ENCODE assay signal across 1 cellular context in the genomic region with DNA sequence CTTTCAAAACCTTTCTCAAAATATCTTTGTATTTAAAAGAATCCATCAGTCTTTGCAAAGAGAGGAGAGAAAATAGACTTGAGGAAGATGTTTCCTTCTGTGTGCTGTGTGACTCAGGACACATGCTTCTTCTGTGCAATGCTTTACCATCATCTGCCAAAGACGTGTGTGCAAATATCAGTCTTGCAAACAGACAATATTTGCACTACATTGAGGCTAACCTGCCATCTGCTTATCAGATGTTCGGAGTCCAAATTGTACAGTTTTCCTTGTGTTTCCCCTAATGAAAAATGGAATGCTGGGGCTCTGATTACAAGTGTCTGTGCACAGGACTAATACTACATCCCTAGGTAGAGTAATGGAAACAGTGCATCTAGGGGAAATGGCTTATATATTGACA.
A peak's percentile ranks its signal among the peaks of the same experiment; 100 is the strongest.
TF ChIP-seq lines count a peak whose summit lies in the region.

No MANE protein-coding gene starts in this region.

TF ChIP-seq in HepG2, 621 proteins besides CTCF, POLR2A, EP300 and RAD21 (continued from another document and continues in another):
- TF ChIP-seq ZNF292 (CRISPR knock-in tag; IDR thresholded peaks at IDR 0.05; ENCODE audit: borderline replicate concordance, low read depth) (peak; percentile 57; the same call in 1 of the 2 replicates), ZNF709 (CRISPR knock-in tag; IDR thresholded peaks at IDR 0.05) (no peak), ZBTB44 (CRISPR knock-in tag; IDR thresholded peaks at IDR 0.05) (no peak), MTERF4 (CRISPR knock-in tag; IDR thresholded peaks at IDR 0.05) (no peak), BORCS8-MEF2B (CRISPR knock-in tag; IDR thresholded peaks at IDR 0.05) (no peak), MXI1 (IDR thresholded peaks at IDR 0.05; ENCODE audit: borderline replicate concordance, low read depth, low read length) (no peak), ZNF138 (CRISPR knock-in tag; IDR thresholded peaks at IDR 0.05; ENCODE audit: low read depth) (no peak), PAXIP1 (CRISPR knock-in tag; conservative IDR thresholded peaks at IDR 0.05) (peak; percentile 73), KAT8 (CRISPR knock-in tag; IDR thresholded peaks at IDR 0.05) (no peak), KLF6 (CRISPR knock-in tag; IDR thresholded peaks at IDR 0.05) (no peak), POLR2AphosphoS2 (IDR thresholded peaks at IDR 0.05; ENCODE audit: low read depth, low read length) (no peak), NFE2L1 (CRISPR knock-in tag; IDR thresholded peaks at IDR 0.05; ENCODE audit: borderline replicate concordance) (no peak), HOXA9 (CRISPR knock-in tag; IDR thresholded peaks at IDR 0.05; ENCODE audit: borderline replicate concordance) (no peak), ZNF567 (CRISPR knock-in tag; IDR thresholded peaks at IDR 0.05; ENCODE audit: borderline replicate concordance) (no peak), ZNF816 (CRISPR knock-in tag; IDR thresholded peaks at IDR 0.05; ENCODE audit: borderline replicate concordance) (no peak), SOX6 (IDR thresholded peaks at IDR 0.05) (no peak), SOX6 (CRISPR knock-in tag; IDR thresholded peaks at IDR 0.05) (peak; percentile 54; the same call in 1 of the 2 replicates), HNRNPLL (IDR thresholded peaks at IDR 0.05; ENCODE audit: low read depth, low read length, poor library complexity, severe bottlenecking) (no peak), TEAD3 (CRISPR knock-in tag; optimal IDR thresholded peaks at IDR 0.05; ENCODE audit: borderline replicate concordance) (no peak), RXRA (CRISPR knock-in tag; IDR thresholded peaks at IDR 0.05) (no peak), FOXA3 (CRISPR knock-in tag; IDR thresholded peaks at IDR 0.05) (peak; percentile 37; the same call in 1 of the 2 replicates), ZSCAN22 (CRISPR knock-in tag; IDR thresholded peaks at IDR 0.05) (no peak), ZFP62 (CRISPR knock-in tag; IDR thresholded peaks at IDR 0.05) (no peak), NBN (conservative IDR thresholded peaks at IDR 0.05) (no peak)
- TF ChIP-seq, protein P1, sequence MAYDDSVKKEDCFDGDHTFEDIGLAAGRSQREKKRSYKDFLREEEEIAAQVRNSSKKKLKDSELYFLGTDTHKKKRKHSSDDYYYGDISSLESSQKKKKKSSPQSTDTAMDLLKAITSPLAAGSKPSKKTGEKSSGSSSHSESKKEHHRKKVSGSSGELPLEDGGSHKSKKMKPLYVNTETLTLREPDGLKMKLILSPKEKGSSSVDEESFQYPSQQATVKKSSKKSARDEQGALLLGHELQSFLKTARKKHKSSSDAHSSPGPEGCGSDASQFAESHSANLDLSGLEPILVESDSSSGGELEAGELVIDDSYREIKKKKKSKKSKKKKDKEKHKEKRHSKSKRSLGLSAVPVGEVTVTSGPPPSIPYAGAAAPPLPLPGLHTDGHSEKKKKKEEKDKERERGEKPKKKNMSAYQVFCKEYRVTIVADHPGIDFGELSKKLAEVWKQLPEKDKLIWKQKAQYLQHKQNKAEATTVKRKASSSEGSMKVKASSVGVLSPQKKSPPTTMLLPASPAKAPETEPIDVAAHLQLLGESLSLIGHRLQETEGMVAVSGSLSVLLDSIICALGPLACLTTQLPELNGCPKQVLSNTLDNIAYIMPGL (CRISPR knock-in tag; IDR thresholded peaks at IDR 0.05; ENCODE audit: borderline replicate concordance in 1 of 2, low read depth in 1 of 2), result no peak
- TF ChIP-seq, protein P2, sequence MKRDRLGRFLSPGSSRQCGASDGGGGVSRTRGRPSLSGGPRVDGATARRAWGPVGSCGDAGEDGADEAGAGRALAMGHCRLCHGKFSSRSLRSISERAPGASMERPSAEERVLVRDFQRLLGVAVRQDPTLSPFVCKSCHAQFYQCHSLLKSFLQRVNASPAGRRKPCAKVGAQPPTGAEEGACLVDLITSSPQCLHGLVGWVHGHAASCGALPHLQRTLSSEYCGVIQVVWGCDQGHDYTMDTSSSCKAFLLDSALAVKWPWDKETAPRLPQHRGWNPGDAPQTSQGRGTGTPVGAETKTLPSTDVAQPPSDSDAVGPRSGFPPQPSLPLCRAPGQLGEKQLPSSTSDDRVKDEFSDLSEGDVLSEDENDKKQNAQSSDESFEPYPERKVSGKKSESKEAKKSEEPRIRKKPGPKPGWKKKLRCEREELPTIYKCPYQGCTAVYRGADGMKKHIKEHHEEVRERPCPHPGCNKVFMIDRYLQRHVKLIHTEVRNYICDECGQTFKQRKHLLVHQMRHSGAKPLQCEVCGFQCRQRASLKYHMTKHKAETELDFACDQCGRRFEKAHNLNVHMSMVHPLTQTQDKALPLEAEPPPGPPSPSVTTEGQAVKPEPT (CRISPR knock-in tag; IDR thresholded peaks at IDR 0.05; ENCODE audit: low read depth), result no peak
- TF ChIP-seq, protein P3, sequence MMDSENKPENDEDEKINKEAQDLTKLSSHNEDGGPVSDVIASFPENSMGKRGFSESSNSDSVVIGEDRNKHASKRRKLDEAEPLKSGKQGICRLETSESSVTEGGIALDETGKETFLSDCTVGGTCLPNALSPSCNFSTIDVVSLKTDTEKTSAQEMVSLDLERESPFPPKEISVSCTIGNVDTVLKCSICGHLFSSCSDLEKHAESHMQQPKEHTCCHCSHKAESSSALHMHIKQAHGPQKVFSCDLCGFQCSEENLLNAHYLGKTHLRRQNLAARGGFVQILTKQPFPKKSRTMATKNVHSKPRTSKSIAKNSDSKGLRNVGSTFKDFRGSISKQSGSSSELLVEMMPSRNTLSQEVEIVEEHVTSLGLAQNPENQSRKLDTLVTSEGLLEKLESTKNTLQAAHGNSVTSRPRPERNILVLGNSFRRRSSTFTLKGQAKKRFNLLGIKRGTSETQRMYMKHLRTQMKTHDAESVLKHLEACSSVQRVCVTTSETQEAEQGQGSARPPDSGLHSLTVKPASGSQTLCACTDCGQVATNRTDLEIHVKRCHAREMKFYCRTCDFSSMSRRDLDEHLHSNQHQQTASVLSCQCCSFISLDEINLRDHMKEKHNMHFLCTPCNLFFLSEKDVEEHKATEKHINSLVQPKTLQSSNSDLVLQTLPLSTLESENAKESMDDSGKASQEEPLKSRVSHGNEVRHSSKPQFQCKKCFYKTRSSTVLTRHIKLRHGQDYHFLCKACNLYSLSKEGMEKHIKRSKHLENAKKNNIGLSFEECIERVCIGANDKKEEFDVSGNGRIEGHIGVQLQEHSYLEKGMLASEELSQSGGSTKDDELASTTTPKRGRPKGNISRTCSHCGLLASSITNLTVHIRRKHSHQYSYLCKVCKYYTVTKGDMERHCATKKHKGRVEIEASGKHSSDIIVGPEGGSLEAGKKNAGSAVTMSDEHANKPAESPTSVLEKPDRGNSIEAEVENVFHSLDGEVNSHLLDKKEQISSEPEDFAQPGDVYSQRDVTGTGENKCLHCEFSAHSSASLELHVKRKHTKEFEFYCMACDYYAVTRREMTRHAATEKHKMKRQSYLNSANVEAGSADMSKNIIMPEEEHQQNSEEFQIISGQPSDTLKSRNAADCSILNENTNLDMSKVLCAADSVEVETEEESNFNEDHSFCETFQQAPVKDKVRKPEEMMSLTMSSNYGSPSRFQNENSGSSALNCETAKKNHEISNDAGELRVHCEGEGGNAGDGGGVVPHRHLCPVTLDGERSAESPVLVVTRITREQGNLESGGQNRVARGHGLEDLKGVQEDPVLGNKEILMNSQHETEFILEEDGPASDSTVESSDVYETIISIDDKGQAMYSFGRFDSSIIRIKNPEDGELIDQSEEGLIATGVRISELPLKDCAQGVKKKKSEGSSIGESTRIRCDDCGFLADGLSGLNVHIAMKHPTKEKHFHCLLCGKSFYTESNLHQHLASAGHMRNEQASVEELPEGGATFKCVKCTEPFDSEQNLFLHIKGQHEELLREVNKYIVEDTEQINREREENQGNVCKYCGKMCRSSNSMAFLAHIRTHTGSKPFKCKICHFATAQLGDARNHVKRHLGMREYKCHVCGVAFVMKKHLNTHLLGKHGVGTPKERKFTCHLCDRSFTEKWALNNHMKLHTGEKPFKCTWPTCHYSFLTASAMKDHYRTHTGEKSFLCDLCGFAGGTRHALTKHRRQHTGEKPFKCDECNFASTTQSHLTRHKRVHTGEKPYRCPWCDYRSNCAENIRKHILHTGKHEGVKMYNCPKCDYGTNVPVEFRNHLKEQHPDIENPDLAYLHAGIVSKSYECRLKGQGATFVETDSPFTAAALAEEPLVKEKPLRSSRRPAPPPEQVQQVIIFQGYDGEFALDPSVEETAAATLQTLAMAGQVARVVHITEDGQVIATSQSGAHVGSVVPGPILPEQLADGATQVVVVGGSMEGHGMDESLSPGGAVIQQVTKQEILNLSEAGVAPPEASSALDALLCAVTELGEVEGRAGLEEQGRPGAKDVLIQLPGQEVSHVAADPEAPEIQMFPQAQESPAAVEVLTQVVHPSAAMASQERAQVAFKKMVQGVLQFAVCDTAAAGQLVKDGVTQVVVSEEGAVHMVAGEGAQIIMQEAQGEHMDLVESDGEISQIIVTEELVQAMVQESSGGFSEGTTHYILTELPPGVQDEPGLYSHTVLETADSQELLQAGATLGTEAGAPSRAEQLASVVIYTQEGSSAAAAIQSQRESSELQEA (CRISPR knock-in tag; IDR thresholded peaks at IDR 0.05; ENCODE audit: not compliant biosample characterization), result no peak
- TF ChIP-seq, protein P4, sequence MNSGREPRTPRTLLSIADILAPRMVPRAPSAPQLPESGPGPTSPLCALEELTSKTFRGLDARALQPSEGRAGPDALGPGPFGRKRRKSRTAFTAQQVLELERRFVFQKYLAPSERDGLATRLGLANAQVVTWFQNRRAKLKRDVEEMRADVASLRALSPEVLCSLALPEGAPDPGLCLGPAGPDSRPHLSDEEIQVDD (CRISPR knock-in tag; IDR thresholded peaks at IDR 0.05; ENCODE audit: borderline replicate concordance), result no peak
- TF ChIP-seq, protein P5, sequence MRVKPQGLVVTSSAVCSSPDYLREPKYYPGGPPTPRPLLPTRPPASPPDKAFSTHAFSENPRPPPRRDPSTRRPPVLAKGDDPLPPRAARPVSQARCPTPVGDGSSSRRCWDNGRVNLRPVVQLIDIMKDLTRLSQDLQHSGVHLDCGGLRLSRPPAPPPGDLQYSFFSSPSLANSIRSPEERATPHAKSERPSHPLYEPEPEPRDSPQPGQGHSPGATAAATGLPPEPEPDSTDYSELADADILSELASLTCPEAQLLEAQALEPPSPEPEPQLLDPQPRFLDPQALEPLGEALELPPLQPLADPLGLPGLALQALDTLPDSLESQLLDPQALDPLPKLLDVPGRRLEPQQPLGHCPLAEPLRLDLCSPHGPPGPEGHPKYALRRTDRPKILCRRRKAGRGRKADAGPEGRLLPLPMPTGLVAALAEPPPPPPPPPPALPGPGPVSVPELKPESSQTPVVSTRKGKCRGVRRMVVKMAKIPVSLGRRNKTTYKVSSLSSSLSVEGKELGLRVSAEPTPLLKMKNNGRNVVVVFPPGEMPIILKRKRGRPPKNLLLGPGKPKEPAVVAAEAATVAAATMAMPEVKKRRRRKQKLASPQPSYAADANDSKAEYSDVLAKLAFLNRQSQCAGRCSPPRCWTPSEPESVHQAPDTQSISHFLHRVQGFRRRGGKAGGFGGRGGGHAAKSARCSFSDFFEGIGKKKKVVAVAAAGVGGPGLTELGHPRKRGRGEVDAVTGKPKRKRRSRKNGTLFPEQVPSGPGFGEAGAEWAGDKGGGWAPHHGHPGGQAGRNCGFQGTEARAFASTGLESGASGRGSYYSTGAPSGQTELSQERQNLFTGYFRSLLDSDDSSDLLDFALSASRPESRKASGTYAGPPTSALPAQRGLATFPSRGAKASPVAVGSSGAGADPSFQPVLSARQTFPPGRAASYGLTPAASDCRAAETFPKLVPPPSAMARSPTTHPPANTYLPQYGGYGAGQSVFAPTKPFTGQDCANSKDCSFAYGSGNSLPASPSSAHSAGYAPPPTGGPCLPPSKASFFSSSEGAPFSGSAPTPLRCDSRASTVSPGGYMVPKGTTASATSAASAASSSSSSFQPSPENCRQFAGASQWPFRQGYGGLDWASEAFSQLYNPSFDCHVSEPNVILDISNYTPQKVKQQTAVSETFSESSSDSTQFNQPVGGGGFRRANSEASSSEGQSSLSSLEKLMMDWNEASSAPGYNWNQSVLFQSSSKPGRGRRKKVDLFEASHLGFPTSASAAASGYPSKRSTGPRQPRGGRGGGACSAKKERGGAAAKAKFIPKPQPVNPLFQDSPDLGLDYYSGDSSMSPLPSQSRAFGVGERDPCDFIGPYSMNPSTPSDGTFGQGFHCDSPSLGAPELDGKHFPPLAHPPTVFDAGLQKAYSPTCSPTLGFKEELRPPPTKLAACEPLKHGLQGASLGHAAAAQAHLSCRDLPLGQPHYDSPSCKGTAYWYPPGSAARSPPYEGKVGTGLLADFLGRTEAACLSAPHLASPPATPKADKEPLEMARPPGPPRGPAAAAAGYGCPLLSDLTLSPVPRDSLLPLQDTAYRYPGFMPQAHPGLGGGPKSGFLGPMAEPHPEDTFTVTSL (CRISPR knock-in tag; IDR thresholded peaks at IDR 0.05; ENCODE audit: borderline replicate concordance), result peak; percentile 76
